Comparison of ENCODE assay signal across 30 cellular contexts in the genomic region with DNA sequence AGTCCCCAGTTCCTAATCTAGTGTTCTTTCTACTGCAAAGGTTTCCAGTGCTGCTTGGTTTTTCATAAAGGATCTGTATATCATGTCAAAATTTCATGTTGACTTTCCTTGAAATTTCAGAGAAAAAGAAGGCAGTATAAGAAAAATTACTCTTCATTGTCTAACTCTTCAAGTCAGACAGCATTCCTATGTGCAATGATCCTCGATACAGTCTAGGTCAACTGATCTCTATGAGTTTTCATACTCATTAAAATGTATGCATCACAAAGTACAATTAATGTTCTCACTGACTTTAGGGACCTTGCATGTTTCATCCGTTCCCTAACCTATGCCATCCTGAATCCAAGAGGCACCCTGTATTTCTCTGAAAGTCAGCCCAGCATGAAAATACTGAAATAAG.
"Had no signal": no experiment of that assay in that cellular context is flagged by ENCODE, and none has a peak within 500 bp of the region (broad histone marks: within the 10 kb centered on the region; RNA-seq: fewer than 3 reads in every experiment).

No MANE protein-coding gene starts in this region.

- DNase-seq: activated CD4-positive, alpha-beta T cell treated with anti-CD3 and anti-CD28 coated beads for 36 hours; activated CD4-positive, CD25-positive, alpha-beta regulatory T cell; activated CD8-positive, alpha-beta memory T cell treated with anti-CD3 and anti-CD28 coated beads, Interleukin-2, amount 10 ng/mL, durations not matched to agents 7 days and 5 days; activated CD8-positive, alpha-beta T cell treated with anti-CD3 and anti-CD28 coated beads, Interleukin-2, amount 10 ng/mL, durations not matched to agents 7 days and 5 days; activated T-cell treated with anti-CD3 and anti-CD28 coated beads, Interleukin-2, amount 50 U/mL, for 48 hours; adrenal gland; brain microvascular endothelial cell; cortex of kidney; effector memory CD8-positive, alpha-beta T cell; foreskin fibroblast; head of caudate nucleus; hippocampal formation; immature natural killer cell; kidney; left lung; mesendoderm; mucosa of descending colon; posterior cingulate gyrus; right lobe of liver; stimulated activated CD4-positive, alpha-beta T cell treated with anti-CD3 and anti-CD28 coated beads, Interleukin-2, amount 100 ng/mL, for 48 hours; stimulated activated naive CD4-positive, alpha-beta T cell treated with Interleukin-2 at 50 U/mL for 16 hours; T-helper 1 cell; testis had no signal

- H3K9me3 ChIP-seq: adrenal gland, ascending aorta, left lung, mucosa of descending colon, right lobe of liver, testis had no signal

- H3K27ac Mint-ChIP-seq: activated CD4-positive, alpha-beta T cell treated with anti-CD3 and anti-CD28 coated beads for 36 hours; activated CD8-positive, alpha-beta memory T cell treated with anti-CD3 and anti-CD28 coated beads, Interleukin-2, amount 10 ng/mL, durations not matched to agents 7 days and 5 days; activated CD8-positive, alpha-beta T cell treated with anti-CD3 and anti-CD28 coated beads, Interleukin-2, amount 10 ng/mL, durations not matched to agents 7 days and 5 days; activated naive CD4-positive, alpha-beta T cell treated with anti-CD3 and anti-CD28 coated beads, Interleukin-2, amount 50 U/mL, for 72 hours; activated T-helper 2 cell treated with anti-CD3 and anti-CD28 coated beads, Interferon-gamma antibody, Interleukin-2, Interleukin-4, amounts not matched to agents 10 μg/mL and 5 μg/mL and 100 μg/mL, durations not matched to agents 14 hours and 24 hours and 36 hours; effector memory CD8-positive, alpha-beta T cell; immature natural killer cell; natural killer cell treated with Interleukin-12 subunit alpha and Interleukin-12 subunit beta and Interleukin-15 and Interleukin-18, amount 100 ng/mL, for 72 hours; T-helper 2 cell treated with Interferon-gamma antibody and Interleukin-4, amounts not matched to agents 5 μg/mL and 100 μg/mL, for 36 hours had no signal

- H3K36me3 ChIP-seq: adrenal gland, ascending aorta, brain microvascular endothelial cell, left lung, right lobe of liver had no signal

- H3K4me3 Mint-ChIP-seq: activated CD4-positive, alpha-beta T cell treated with anti-CD3 and anti-CD28 coated beads for 36 hours; activated CD8-positive, alpha-beta memory T cell treated with anti-CD3 and anti-CD28 coated beads, Interleukin-2, amount 10 ng/mL, durations not matched to agents 7 days and 5 days; activated CD8-positive, alpha-beta T cell treated with anti-CD3 and anti-CD28 coated beads, Interleukin-2, amount 10 ng/mL, durations not matched to agents 7 days and 5 days; effector memory CD8-positive, alpha-beta T cell; immature natural killer cell; natural killer cell treated with Interleukin-12 subunit alpha and Interleukin-12 subunit beta and Interleukin-15 and Interleukin-18, amount 100 ng/mL, for 72 hours; T-helper 2 cell treated with Interferon-gamma antibody and Interleukin-4, amounts not matched to agents 5 μg/mL and 100 μg/mL, for 36 hours had no signal

- H3K27me3 Mint-ChIP-seq: activated CD4-positive, alpha-beta T cell treated with anti-CD3 and anti-CD28 coated beads for 36 hours; activated CD8-positive, alpha-beta memory T cell treated with anti-CD3 and anti-CD28 coated beads, Interleukin-2, amount 10 ng/mL, durations not matched to agents 7 days and 5 days; effector memory CD8-positive, alpha-beta T cell; natural killer cell treated with Interleukin-12 subunit alpha and Interleukin-12 subunit beta and Interleukin-15 and Interleukin-18, amount 100 ng/mL, for 72 hours had no signal

- H3K4me1 ChIP-seq: ascending aorta, left lung, testis had no signal

- H3K27ac ChIP-seq: adrenal gland, ascending aorta, brain microvascular endothelial cell, left lung, right lobe of liver, testis had no signal

- FAIRE-seq: kidney, urothelium cell line had no signal

- H3K4me3 ChIP-seq: adrenal gland, ascending aorta, left lung, lung, mucosa of descending colon, right lobe of liver, testis had no signal

- H3K9me3 Mint-ChIP-seq: activated naive CD4-positive, alpha-beta T cell treated with anti-CD3 and anti-CD28 coated beads, Interleukin-2, amount 50 U/mL, for 72 hours; activated T-helper 2 cell treated with anti-CD3 and anti-CD28 coated beads, Interferon-gamma antibody, Interleukin-2, Interleukin-4, amounts not matched to agents 10 μg/mL and 5 μg/mL and 100 μg/mL, durations not matched to agents 14 hours and 24 hours and 36 hours; effector memory CD8-positive, alpha-beta T cell; immature natural killer cell; natural killer cell treated with Interleukin-12 subunit alpha and Interleukin-12 subunit beta and Interleukin-15 and Interleukin-18, amount 100 ng/mL, for 72 hours; T-helper 2 cell treated with Interferon-gamma antibody and Interleukin-4, amounts not matched to agents 5 μg/mL and 100 μg/mL, for 36 hours had no signal

- H3K27me3 ChIP-seq: adrenal gland, ascending aorta, brain microvascular endothelial cell, left lung, right lobe of liver, testis had no signal

- H3K36me3 Mint-ChIP-seq: activated CD8-positive, alpha-beta memory T cell treated with anti-CD3 and anti-CD28 coated beads, Interleukin-2, amount 10 ng/mL, durations not matched to agents 7 days and 5 days; activated naive CD4-positive, alpha-beta T cell treated with anti-CD3 and anti-CD28 coated beads, Interleukin-2, amount 50 U/mL, for 72 hours; immature natural killer cell; natural killer cell treated with Interleukin-12 subunit alpha and Interleukin-12 subunit beta and Interleukin-15 and Interleukin-18, amount 100 ng/mL, for 72 hours had no signal
